ENCODE assay signal across 25 cellular contexts in genomic region chr19:4316940-4317339, GRCh38. TPM values are rescaled to one million over a fixed set of nuclear protein-coding genes. Genes with fewer than 3 reads are reported as not detected.
"Had no signal": no experiment of that assay in that cellular context is flagged by ENCODE, and none has a peak within 500 bp of the region (broad histone marks: within the 10 kb centered on the region; RNA-seq: fewer than 3 reads in every experiment).

No MANE protein-coding gene starts in this region.

- H3K27ac ChIP-seq: epithelial cell of prostate, esophagus squamous epithelium, foreskin keratinocyte, left ventricle myocardium inferior, lower lobe of right lung, parathyroid adenoma, prostate gland, right lobe of liver, testis, transverse colon had no signal

- H3K4me1 ChIP-seq: foreskin keratinocyte, lower lobe of right lung, parathyroid adenoma, prostate gland, right lobe of liver had no signal

- H3K27me3 ChIP-seq: esophagus squamous epithelium, foreskin keratinocyte, right lobe of liver, testis, transverse colon had no signal

- H3K9ac ChIP-seq: parathyroid adenoma had no signal

- DNase-seq: effector memory CD4-positive, alpha-beta T cell; esophagus squamous epithelium; foreskin keratinocyte; immature natural killer cell; kidney; left cardiac atrium; left ventricle myocardium inferior; lower lobe of right lung; naive B cell; occipital lobe; retina; right lobe of liver; stimulated activated CD4-positive, alpha-beta T cell treated with anti-CD3 and anti-CD28 coated beads, Interleukin-2, amount 100 ng/mL, for 24 hours; stimulated activated CD4-positive, alpha-beta T cell treated with anti-CD3 and anti-CD28 coated beads, Interleukin-4, amount 100 ng/mL, for 4 hours; stimulated activated naive B cell treated with anti-CD40 and anti-IgM and Interleukin-4, amounts not matched to agents 10 μg/mL and 1 μg/mL and 100 μg/mL, for 72 hours; stimulated activated naive CD8-positive, alpha-beta T cell treated with anti-CD3 and anti-CD28 coated beads, Interleukin-15, amount 100 ng/mL, for 72 hours; testis; transverse colon had no signal

- H3K36me3 ChIP-seq: esophagus squamous epithelium, left ventricle myocardium inferior, lower lobe of right lung, prostate gland, right lobe of liver, transverse colon had no signal

- H3K79me2 ChIP-seq: parathyroid adenoma had no signal

- H2AFZ ChIP-seq: parathyroid adenoma had no signal

- H3K4me3 ChIP-seq: esophagus squamous epithelium, left ventricle myocardium inferior, lower lobe of right lung, prostate gland, right lobe of liver, testis, transverse colon had no signal

- H3K9me3 ChIP-seq: esophagus squamous epithelium, lower lobe of right lung, prostate gland, right lobe of liver, testis, transverse colon had no signal

- FAIRE-seq: endometrium, kidney, urothelium cell line had no signal

RNA-seq across cellular contexts. Expression of gene FSD1, which starts 12.5 kb away (rescaled TPM):
- total RNA-seq: left cardiac atrium, left ventricle myocardium inferior, skeletal muscle tissue, subcutaneous adipose tissue had no signal

RNA-seq across cellular contexts. Expression of gene TMIGD2, which starts 14.8 kb away (rescaled TPM):
- total RNA-seq: foreskin keratinocyte, left ventricle myocardium inferior, prostate gland had no signal
- polyA plus RNA-seq: foreskin keratinocyte had no signal

RNA-seq across cellular contexts. Expression of gene SHD, which starts 37.9 kb away (rescaled TPM):
- total RNA-seq: esophagus squamous epithelium, foreskin keratinocyte, kidney, lower lobe of right lung, subcutaneous adipose tissue had no signal
- polyA plus RNA-seq: foreskin keratinocyte, immature natural killer cell had no signal
